Comparison of ENCODE assay signal across 8 cellular contexts in genomic region chr4:9123516-9124126, GRCh38. TPM values are rescaled to one million over a fixed set of nuclear protein-coding genes. Genes with fewer than 3 reads are reported as not detected.
DNase-seq lines count a peak whose midpoint lies in the region; TF ChIP-seq lines count a peak whose summit lies in the region.
"Not testable (repeated sequence)": the region's sequence is repeated elsewhere in the genome, so short reads cannot be mapped to it uniquely, and the experiment has no call there.

No MANE protein-coding gene starts in this region.

- peaks cover 18% of the 10 kb centered on the region for H3K27me3 Mint-ChIP-seq in type B pancreatic cell

- TF ChIP-seq CTCF in type B pancreatic cell (conservative IDR thresholded peaks at IDR 0.05): peak; percentile 78

- not testable (repeated sequence) for H3K9me3 Mint-ChIP-seq in type B pancreatic cell

- peak; percentile 15 for DNase-seq in DMS53 treated with DMSO at 0.1 percent for 48 hours (lab: John Stamatoyannopoulos, UW; ENCODE audit: unreplicated experiment)
- peak; percentile 33 to 42 for DNase-seq in Kasumi-1 (lab: John Stamatoyannopoulos, UW)
- DNase-seq in RKO (ENCODE audit: low spot score): peak; percentile 72
- DNase-seq in activated CD8-positive, alpha-beta memory T cell treated with anti-CD3 and anti-CD28 coated beads, Interleukin-2, amount 50 U/mL, for 48 hours: peak; percentile 51
- peak; percentile 84 for DNase-seq in dermis blood vessel endothelial cell
- DNase-seq in kidney glomerular epithelial cell (lab: John Stamatoyannopoulos, UW): peak; percentile 27
- DNase-seq in retina: peak; percentile 58
- not testable (repeated sequence) for DNase-seq in type B pancreatic cell (ENCODE audit: extremely low spot score, unreplicated experiment)

- H3K27ac Mint-ChIP-seq in type B pancreatic cell: not testable (repeated sequence)

- H3K36me3 Mint-ChIP-seq in type B pancreatic cell: not testable (repeated sequence)

- H3K4me3 Mint-ChIP-seq in type B pancreatic cell: peak overlapping the region; percentile 5

- not testable (repeated sequence) for H3K4me1 Mint-ChIP-seq in type B pancreatic cell (ENCODE audit: unreplicated experiment)

RNA-seq across cellular contexts. Expression of gene FAM90A26, which starts 46.6 kb away (rescaled TPM):
- total RNA-seq in dermis blood vessel endothelial cell (not detected in 2 replicates), type B pancreatic cell (ENCODE audit: low replicate concordance) (not detected in 2 replicates)
